In genomic region chr11:33182246-33182878, GRCh38 we compare ENCODE assay signal across 13 cellular contexts.
"Had no signal": no experiment of that assay in that cellular context is flagged by ENCODE, and none has a peak within 500 bp of the region (broad histone marks: within the 10 kb centered on the region; RNA-seq: fewer than 3 reads in every experiment).

No MANE protein-coding gene starts in this region.

- DNase-seq: activated CD4-positive, alpha-beta memory T cell treated with anti-CD3 and anti-CD28 coated beads for 36 hours; activated CD4-positive, alpha-beta T cell treated with anti-CD3 and anti-CD28 coated beads for 4 hours; activated T-cell treated with anti-CD3 and anti-CD28 coated beads for 4 hours; cerebellar nuclear complex; effector CD8-positive, alpha-beta T cell; esophagus squamous epithelium; midbrain; naive thymus-derived CD4-positive, alpha-beta T cell; spleen; stimulated activated naive B cell treated with anti-CD40 and anti-IgM and Interleukin-4, amounts not matched to agents 10 μg/mL and 1 μg/mL and 100 μg/mL, for 72 hours had no signal

- H3K27ac ChIP-seq: esophagus squamous epithelium, spleen had no signal

- H3K4me1 ChIP-seq: esophagus squamous epithelium had no signal

- H3K9me3 ChIP-seq: esophagus squamous epithelium, spleen had no signal

- H3K36me3 ChIP-seq: esophagus squamous epithelium, spleen had no signal

- H3K27me3 ChIP-seq: esophagus squamous epithelium, spleen had no signal

- ATAC-seq: left lobe of liver; naive thymus-derived CD4-positive, alpha-beta T cell; sciatic nerve; stimulated activated naive B cell treated with anti-CD40 and anti-IgM and Interleukin-4, amounts not matched to agents 10 μg/mL and 1 μg/mL and 100 μg/mL, for 72 hours; WTC11 had no signal

- H3K4me3 ChIP-seq: esophagus squamous epithelium, spleen had no signal
